In the genomic region with DNA sequence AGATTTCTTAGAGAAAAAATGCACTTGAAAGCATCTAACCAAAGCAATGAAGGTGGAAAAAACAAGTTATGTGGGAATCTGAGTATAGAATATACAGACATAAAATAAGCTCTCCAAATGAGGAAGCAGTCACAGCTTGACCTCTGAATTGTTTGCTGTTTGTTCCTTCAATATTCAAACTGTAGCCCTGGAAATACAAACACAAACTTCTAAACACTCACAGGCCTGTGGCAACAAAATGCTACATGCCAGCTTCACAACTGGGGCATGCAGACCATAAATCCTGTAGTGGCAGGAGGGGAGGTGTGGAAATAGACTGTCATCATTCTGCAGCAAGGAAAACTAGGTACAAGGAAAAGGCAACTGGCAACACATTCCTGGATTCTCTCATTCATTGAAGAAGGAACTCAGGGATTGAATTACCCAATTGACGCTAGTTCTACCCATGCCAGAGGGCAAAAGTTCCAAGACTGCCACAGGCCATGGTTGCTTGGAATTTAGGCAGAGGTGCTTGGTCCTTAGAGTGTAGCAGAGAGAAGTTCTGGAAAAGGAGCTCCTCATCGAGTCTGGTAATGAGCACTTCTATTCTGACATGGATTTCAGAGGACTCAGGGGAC, we compare ENCODE assay signal across 13 cellular contexts.
DNase-seq lines count a peak whose midpoint lies in the region; ATAC-seq and TF ChIP-seq lines count a peak whose summit lies in the region.
"Had no signal": no experiment of that assay in that cellular context is flagged by ENCODE, and none has a peak within 500 bp of the region (broad histone marks: within the 10 kb centered on the region; RNA-seq: fewer than 3 reads in every experiment).

No MANE protein-coding gene starts in this region.

- DNase-seq in NCI-H345 (lab: John Stamatoyannopoulos, UW) = peak; percentile 44
- no peak for DNase-seq in NCI-H345 treated with DMSO at 0.1 percent for 48 hours (lab: John Stamatoyannopoulos, UW; ENCODE audit: unreplicated experiment)
- no peak for DNase-seq in ascending aorta (ENCODE audit: low spot score in 2 of 2)
- DNase-seq in right lobe of liver = no peak
- DNase-seq in tibial artery = no peak
- DNase-seq in H7 = no peak
- DNase-seq in posterior vena cava (ENCODE audit: low spot score) = no peak
- DNase-seq in Peyer's patch = no peak
- DNase-seq: activated CD4-positive, CD25-positive, alpha-beta regulatory T cell treated with anti-CD3 and anti-CD28 coated beads, Interleukin-2, amount 50 U/mL, for 72 hours; activated naive CD8-positive, alpha-beta T cell treated with anti-CD3 and anti-CD28 coated beads for 36 hours; PC-3 had no signal

- no peaks in the 10 kb centered on the region for H3K27me3 ChIP-seq in ascending aorta
- H3K27me3 ChIP-seq in right lobe of liver = no peaks in the 10 kb centered on the region
- no peaks in the 10 kb centered on the region for H3K27me3 ChIP-seq in tibial artery
- H3K27me3 ChIP-seq in H7 (ENCODE audit: control insufficient read depth, insufficient read depth, low read length) = no peaks in the 10 kb centered on the region
- H3K27me3 ChIP-seq in Peyer's patch = no peaks in the 10 kb centered on the region
- H3K27me3 ChIP-seq: vagina had no signal

- 43% methylated on average over 2 of the region's 2 CpGs for WGBS in right lobe of liver (ENCODE audit: insufficient coverage, low coverage, low lambda C conversion rate, missing lambda C conversion rate)

- H3K36me3 ChIP-seq in ascending aorta (no peaks in the 10 kb centered on the region), right lobe of liver (no peaks in the 10 kb centered on the region), tibial artery (no peaks in the 10 kb centered on the region), H7 (replicated peaks; ENCODE audit: control insufficient read depth, insufficient read depth, low read length) (no peaks in the 10 kb centered on the region), Peyer's patch (no peaks in the 10 kb centered on the region)
- H3K36me3 ChIP-seq: vagina had no signal

- peak; percentile 54 to 71 (median 60) for ATAC-seq in right lobe of liver
- ATAC-seq: K562, PC-3 had no signal

- H3K4me3 ChIP-seq in ascending aorta = no peak overlapping the region
- H3K4me3 ChIP-seq in right lobe of liver = no peak overlapping the region
- no peak overlapping the region for H3K4me3 ChIP-seq in tibial artery
- H3K4me3 ChIP-seq in H7 (ENCODE audit: insufficient read depth, low read depth, low read length) = no peak overlapping the region
- H3K4me3 ChIP-seq in Peyer's patch = no peak overlapping the region
- H3K4me3 ChIP-seq: K562, vagina had no signal

- TF ChIP-seq CTCF in ascending aorta (IDR thresholded peaks at IDR 0.05) (no peak), right lobe of liver (IDR thresholded peaks at IDR 0.05) (no peak), tibial artery (IDR thresholded peaks at IDR 0.05) (no peak), Peyer's patch (IDR thresholded peaks at IDR 0.05) (no peak)

- H3K9me3 ChIP-seq in ascending aorta = no peaks in the 10 kb centered on the region
- H3K9me3 ChIP-seq in right lobe of liver = no peaks in the 10 kb centered on the region
- no peaks in the 10 kb centered on the region for H3K9me3 ChIP-seq in tibial artery
- no peaks in the 10 kb centered on the region for H3K9me3 ChIP-seq in Peyer's patch
- H3K9me3 ChIP-seq: vagina had no signal

- peak overlapping the region; percentile 48 to 68 for H3K27ac ChIP-seq in ascending aorta
- peak overlapping the region in 2 of 3 donors; percentile 27 to 74 for H3K27ac ChIP-seq in right lobe of liver
- peak overlapping the region; percentile 51 to 67 for H3K27ac ChIP-seq in tibial artery
- H3K27ac ChIP-seq in Peyer's patch = peak overlapping the region in 2 of 4 donors; percentile 6 to 39
- H3K27ac ChIP-seq: vagina had no signal

- intact Hi-C loops in ascending aorta (cut with DNase I) = no loop called here
- intact Hi-C loops in right lobe of liver (cut with DNase I) = no loop called here
- intact Hi-C loops in tibial artery (cut with DNase I; ENCODE audit: low total_unique reads) = no loop called here
- intact Hi-C loops in posterior vena cava (cut with DNase I) = no loop called here

- H3K4me1 ChIP-seq in ascending aorta (peaks cover 0 to 16% of the 10 kb centered on the region in 2 donors), right lobe of liver (peaks cover 0 to 33% (median 4%) of the 10 kb centered on the region in 4 donors), tibial artery (peaks cover 0 to 64% (median 30%) of the 10 kb centered on the region in 4 donors), Peyer's patch (peaks cover 0 to 25% (median 0%) of the 10 kb centered on the region in 4 donors)

- TF ChIP-seq POLR2A in right lobe of liver (IDR thresholded peaks at IDR 0.05) (no peak), Peyer's patch (IDR thresholded peaks at IDR 0.05) (no peak)
